ENCODE assay signal across 14 cellular contexts in the genomic region with DNA sequence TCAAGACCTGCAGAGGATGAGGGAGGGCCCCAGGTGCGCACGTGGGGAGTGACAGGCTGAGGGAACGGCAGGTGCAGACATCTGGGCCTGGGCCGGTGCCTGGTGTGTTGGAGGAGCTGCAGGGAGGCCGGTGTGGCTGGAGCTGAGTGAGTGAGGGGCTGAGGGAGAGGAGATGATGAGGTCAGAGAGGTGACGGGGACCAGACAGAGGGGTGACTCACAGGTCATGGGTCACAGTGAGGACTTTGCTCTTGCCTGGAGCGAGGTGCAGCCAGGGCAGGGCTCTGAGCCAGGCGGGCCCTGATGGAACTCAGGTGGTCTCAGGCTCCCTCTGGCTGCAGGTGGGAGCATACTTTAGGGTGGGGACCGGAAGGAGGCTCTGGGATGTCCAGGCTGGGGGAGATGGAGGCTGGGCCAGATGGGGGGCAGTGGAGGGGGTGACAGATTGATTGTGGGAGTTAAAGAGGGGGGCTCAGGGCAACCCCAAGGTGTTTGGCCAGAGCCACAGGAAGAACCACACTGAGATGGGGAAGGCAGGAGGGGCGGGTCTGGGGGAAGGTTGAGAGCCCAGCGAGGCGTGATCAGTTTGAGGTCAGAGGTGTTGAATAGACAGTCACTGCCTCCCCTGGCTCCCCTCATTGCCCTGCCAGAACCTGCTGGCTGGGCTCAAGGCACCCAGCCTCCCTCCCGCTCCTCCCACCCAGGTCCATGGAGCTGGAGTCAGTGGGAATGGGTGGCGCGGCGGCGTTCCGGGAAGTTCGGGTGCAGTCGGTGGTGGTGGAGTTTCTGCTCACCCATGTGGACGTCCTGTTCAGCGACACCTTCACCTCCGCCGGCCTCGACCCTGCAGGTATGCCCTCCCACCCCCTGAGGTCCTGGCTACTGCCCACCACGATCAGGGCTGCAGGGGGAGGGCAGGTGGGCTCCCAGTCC. TPM values are rescaled to one million over a fixed set of nuclear protein-coding genes. Genes with fewer than 3 reads are reported as not detected.
DNase-seq lines count a peak whose midpoint lies in the region; ATAC-seq and TF ChIP-seq lines count a peak whose summit lies in the region.
"Had no signal": no experiment of that assay in that cellular context is flagged by ENCODE, and none has a peak within 500 bp of the region (broad histone marks: within the 10 kb centered on the region; RNA-seq: fewer than 3 reads in every experiment).

No MANE protein-coding gene starts in this region.

- H3K9me3 Mint-ChIP-seq in activated CD8-positive, alpha-beta T cell treated with anti-CD3 and anti-CD28 coated beads for 36 hours, result no peaks in the 10 kb centered on the region
- no peaks in the 10 kb centered on the region for H3K9me3 Mint-ChIP-seq in activated CD8-positive, alpha-beta T cell treated with anti-CD3 and anti-CD28 coated beads, Interleukin-2, amount 10 ng/mL, durations not matched to agents 7 days and 5 days (ENCODE audit: insufficient read depth)
- H3K9me3 Mint-ChIP-seq: activated T-helper 1 cell treated with anti-CD3 and anti-CD28 coated beads, Interleukin-12 subunit alpha, Interleukin-12 subunit beta, Interleukin-2, Interleukin-4 antibody, amounts not matched to agents 30 ng/mL and 10 ng/mL and 1 ng/mL, durations not matched to agents 14 hours and 24 hours and 36 hours; T-cell had no signal

- intact Hi-C loops in activated CD8-positive, alpha-beta T cell treated with anti-CD3 and anti-CD28 coated beads for 36 hours (cut with micrococcal nuclease), result no loop called here

- no peaks in the 10 kb centered on the region for H3K36me3 Mint-ChIP-seq in activated CD8-positive, alpha-beta T cell treated with anti-CD3 and anti-CD28 coated beads for 36 hours (ENCODE audit: low read depth)
- H3K36me3 Mint-ChIP-seq in activated CD8-positive, alpha-beta T cell treated with anti-CD3 and anti-CD28 coated beads, Interleukin-2, amount 10 ng/mL, durations not matched to agents 7 days and 5 days (ENCODE audit: low read depth), result peaks cover 26% of the 10 kb centered on the region

- no peak overlapping the region for H2AFZ ChIP-seq in osteoblast (ENCODE audit: low read length)

- no peak overlapping the region for H3K27ac ChIP-seq in osteoblast (ENCODE audit: low read depth, low read length)
- H3K27ac ChIP-seq: prostate gland had no signal

- H3K4me3 Mint-ChIP-seq in activated CD8-positive, alpha-beta T cell treated with anti-CD3 and anti-CD28 coated beads for 36 hours, result no peak overlapping the region
- H3K4me3 Mint-ChIP-seq in activated CD8-positive, alpha-beta T cell treated with anti-CD3 and anti-CD28 coated beads, Interleukin-2, amount 10 ng/mL, durations not matched to agents 7 days and 5 days, result no peak overlapping the region
- H3K4me3 Mint-ChIP-seq: activated T-helper 1 cell treated with anti-CD3 and anti-CD28 coated beads, Interleukin-12 subunit alpha, Interleukin-12 subunit beta, Interleukin-2, Interleukin-4 antibody, amounts not matched to agents 30 ng/mL and 10 ng/mL and 1 ng/mL, durations not matched to agents 14 hours and 24 hours and 36 hours; T-cell had no signal

- no peaks in the 10 kb centered on the region for H4K20me1 ChIP-seq in osteoblast (ENCODE audit: insufficient read depth, low read length)

- CTCF ChIA-PET in activated CD8-positive, alpha-beta T cell treated with anti-CD3 and anti-CD28 coated beads for 36 hours (lab: Charles Lee), result no interaction called here
- CTCF ChIA-PET in activated CD8-positive, alpha-beta T cell treated with anti-CD3 and anti-CD28 coated beads, Interleukin-2, amount 10 ng/mL, durations not matched to agents 7 days and 5 days (lab: Charles Lee), result no interaction called here

- POLR2A ChIA-PET in activated CD8-positive, alpha-beta T cell treated with anti-CD3 and anti-CD28 coated beads for 36 hours (lab: Charles Lee), result no interaction called here
- POLR2A ChIA-PET in activated CD8-positive, alpha-beta T cell treated with anti-CD3 and anti-CD28 coated beads, Interleukin-2, amount 10 ng/mL, durations not matched to agents 7 days and 5 days (lab: Charles Lee), result no interaction called here

- no peak for TF ChIP-seq CTCF in activated CD8-positive, alpha-beta T cell treated with anti-CD3 and anti-CD28 coated beads for 36 hours (IDR thresholded peaks at IDR 0.05)
- TF ChIP-seq CTCF in osteoblast (IDR thresholded peaks at IDR 0.05; ENCODE audit: extremely low read depth, low read depth, low read length), result no peak

- no peaks in the 10 kb centered on the region for H3K4me1 Mint-ChIP-seq in activated CD8-positive, alpha-beta T cell treated with anti-CD3 and anti-CD28 coated beads for 36 hours (ENCODE audit: low read depth)
- no peaks in the 10 kb centered on the region for H3K4me1 Mint-ChIP-seq in activated CD8-positive, alpha-beta T cell treated with anti-CD3 and anti-CD28 coated beads, Interleukin-2, amount 10 ng/mL, durations not matched to agents 7 days and 5 days (ENCODE audit: low read depth)
- H3K4me1 Mint-ChIP-seq: T-cell had no signal

- H3K4me1 ChIP-seq in osteoblast (ENCODE audit: insufficient read depth, low read length) (no peaks in the 10 kb centered on the region), HAP-1 (no peaks in the 10 kb centered on the region)
- H3K4me1 ChIP-seq: prostate gland had no signal

- peak; percentile 32 for DNase-seq in activated CD8-positive, alpha-beta T cell treated with anti-CD3 and anti-CD28 coated beads for 36 hours
- no peak for DNase-seq in activated CD8-positive, alpha-beta T cell treated with anti-CD3 and anti-CD28 coated beads, Interleukin-2, amount 10 ng/mL, durations not matched to agents 7 days and 5 days
- DNase-seq in osteoblast (ENCODE audit: insufficient read length, low spot score, missing footprints), result peak; percentile 81
- DNase-seq in HAP-1 (ENCODE audit: low spot score in 2 of 2), result no peak
- DNase-seq: activated CD4-positive, alpha-beta T cell treated with anti-CD3 and anti-CD28 coated beads for 4 hours; aorta; NCI-H1105 treated with DMSO at 0.1 percent for 48 hours; T-cell had no signal

- H3K27me3 Mint-ChIP-seq in activated CD8-positive, alpha-beta T cell treated with anti-CD3 and anti-CD28 coated beads for 36 hours, result no peaks in the 10 kb centered on the region
- H3K27me3 Mint-ChIP-seq in activated CD8-positive, alpha-beta T cell treated with anti-CD3 and anti-CD28 coated beads, Interleukin-2, amount 10 ng/mL, durations not matched to agents 7 days and 5 days (ENCODE audit: low read depth), result no peaks in the 10 kb centered on the region
- H3K27me3 Mint-ChIP-seq: T-cell had no signal

- no peak overlapping the region for H3K27ac Mint-ChIP-seq in activated CD8-positive, alpha-beta T cell treated with anti-CD3 and anti-CD28 coated beads for 36 hours
- no peak overlapping the region for H3K27ac Mint-ChIP-seq in activated CD8-positive, alpha-beta T cell treated with anti-CD3 and anti-CD28 coated beads, Interleukin-2, amount 10 ng/mL, durations not matched to agents 7 days and 5 days
- H3K27ac Mint-ChIP-seq: activated T-helper 1 cell treated with anti-CD3 and anti-CD28 coated beads, Interleukin-12 subunit alpha, Interleukin-12 subunit beta, Interleukin-2, Interleukin-4 antibody, amounts not matched to agents 30 ng/mL and 10 ng/mL and 1 ng/mL, durations not matched to agents 14 hours and 24 hours and 36 hours; T-cell had no signal

- ATAC-seq in activated CD8-positive, alpha-beta T cell treated with anti-CD3 and anti-CD28 coated beads for 36 hours, result peak; percentile 69
- ATAC-seq in activated CD8-positive, alpha-beta T cell treated with anti-CD3 and anti-CD28 coated beads, Interleukin-2, amount 10 ng/mL, durations not matched to agents 7 days and 5 days, result no peak
- ATAC-seq: Panc1, T-cell had no signal

- H3K4me3 ChIP-seq in osteoblast (ENCODE audit: insufficient read depth, low read length), result no peak overlapping the region
- H3K4me3 ChIP-seq in HAP-1, result no peak overlapping the region
- H3K4me3 ChIP-seq: prostate gland had no signal

- in situ Hi-C loops in HAP-1 (cut with MboI; ENCODE audit: low sequenced_read_pairs), result no loop called here

- H3K4me2 ChIP-seq in osteoblast (ENCODE audit: insufficient read depth, low read length), result no peak overlapping the region

- H3K36me3 ChIP-seq in osteoblast (ENCODE audit: insufficient read depth, low read length) (no peaks in the 10 kb centered on the region), HAP-1 (replicated peaks) (no peaks in the 10 kb centered on the region)
- H3K36me3 ChIP-seq: prostate gland had no signal

- H3K27me3 ChIP-seq in osteoblast (ENCODE audit: insufficient read depth, low read length), result no peaks in the 10 kb centered on the region
- no peaks in the 10 kb centered on the region for H3K27me3 ChIP-seq in HAP-1 (ENCODE audit: low read depth)

- no peaks in the 10 kb centered on the region for H3K9me3 ChIP-seq in osteoblast (ENCODE audit: low read depth, low read length)
- H3K9me3 ChIP-seq in HAP-1, result no peaks in the 10 kb centered on the region
- H3K9me3 ChIP-seq: prostate gland had no signal

- H3K79me2 ChIP-seq in osteoblast (ENCODE audit: insufficient read depth, low read length), result no peaks in the 10 kb centered on the region

RNA-seq across cellular contexts. Expression of a gene that starts 8.4 kb away (rescaled TPM):
- total RNA-seq in activated CD8-positive, alpha-beta T cell treated with anti-CD3 and anti-CD28 coated beads for 36 hours, result 10 to 100 TPM; 27.1 to 29.8 TPM
- total RNA-seq in activated CD8-positive, alpha-beta T cell treated with anti-CD3 and anti-CD28 coated beads, Interleukin-2, amount 10 ng/mL, durations not matched to agents 7 days and 5 days, result 10 to 100 TPM; 66.6 to 71.0 TPM
- total RNA-seq in osteoblast, result 2.2 and 2.4 TPM in 2 replicates

RNA-seq across cellular contexts. Expression of a gene that starts 25.8 kb away (rescaled TPM):
- 10 to 100 TPM; 40.7 to 41.1 TPM for total RNA-seq in activated CD8-positive, alpha-beta T cell treated with anti-CD3 and anti-CD28 coated beads for 36 hours
- 10 to 100 TPM; 48.0 to 54.6 TPM for total RNA-seq in activated CD8-positive, alpha-beta T cell treated with anti-CD3 and anti-CD28 coated beads, Interleukin-2, amount 10 ng/mL, durations not matched to agents 7 days and 5 days
- total RNA-seq in osteoblast, result 5.8 and 6.2 TPM in 2 replicates

RNA-seq across cellular contexts. Expression of a gene that starts 26.9 kb away (rescaled TPM):
- total RNA-seq in activated CD8-positive, alpha-beta T cell treated with anti-CD3 and anti-CD28 coated beads for 36 hours, result under 1 TPM; 0.85 to 0.95 TPM
- total RNA-seq in activated CD8-positive, alpha-beta T cell treated with anti-CD3 and anti-CD28 coated beads, Interleukin-2, amount 10 ng/mL, durations not matched to agents 7 days and 5 days, result under 1 TPM in 1 of 2 experiments, not detected in 1; 0.65 TPM
- 9.1 and 14.5 TPM in 2 replicates for total RNA-seq in osteoblast
- total RNA-seq: activated T-helper 1 cell treated with anti-CD3 and anti-CD28 coated beads, Interleukin-12 subunit alpha, Interleukin-12 subunit beta, Interleukin-2, Interleukin-4 antibody, amounts not matched to agents 30 ng/mL and 10 ng/mL and 1 ng/mL, durations not matched to agents 14 hours and 24 hours and 36 hours had no signal

RNA-seq across cellular contexts. Expression of a gene that starts 28.9 kb away (rescaled TPM):
- not detected for total RNA-seq in activated CD8-positive, alpha-beta T cell treated with anti-CD3 and anti-CD28 coated beads for 36 hours
- not detected for total RNA-seq in activated CD8-positive, alpha-beta T cell treated with anti-CD3 and anti-CD28 coated beads, Interleukin-2, amount 10 ng/mL, durations not matched to agents 7 days and 5 days
- not detected in 2 replicates for total RNA-seq in osteoblast
- total RNA-seq: activated T-helper 1 cell treated with anti-CD3 and anti-CD28 coated beads, Interleukin-12 subunit alpha, Interleukin-12 subunit beta, Interleukin-2, Interleukin-4 antibody, amounts not matched to agents 30 ng/mL and 10 ng/mL and 1 ng/mL, durations not matched to agents 14 hours and 24 hours and 36 hours; aorta; fibroblast of lung; NCI-H460; prostate gland; T-cell; ureter had no signal

RNA-seq across cellular contexts. Expression of a gene that starts 35.4 kb away (rescaled TPM):
- 1 to 10 TPM; 4.5 to 7.8 TPM for total RNA-seq in activated CD8-positive, alpha-beta T cell treated with anti-CD3 and anti-CD28 coated beads for 36 hours
- total RNA-seq in activated CD8-positive, alpha-beta T cell treated with anti-CD3 and anti-CD28 coated beads, Interleukin-2, amount 10 ng/mL, durations not matched to agents 7 days and 5 days, result 10 to 100 TPM; 10.5 to 12.4 TPM
- total RNA-seq in osteoblast, result 9.0 and 13.6 TPM in 2 replicates

Comparison
In these comparisons a context has a peak if more than half of its experiments do, and no peak if none do; other contexts are left out.
1. DNase-seq: peak in activated CD8-positive, alpha-beta T cell treated with anti-CD3 and anti-CD28 coated beads for 36 hours (single experiment) and osteoblast (single experiment); none in activated CD8-positive, alpha-beta T cell treated with anti-CD3 and anti-CD28 coated beads, Interleukin-2, amount 10 ng/mL, durations not matched to agents 7 days and 5 days (single experiment) and HAP-1 (0 of 2).